In genomic region chr3:186322761-186323160, GRCh38 we compare ENCODE assay signal across 21 cellular contexts. TPM values are rescaled to one million over a fixed set of nuclear protein-coding genes. Genes with fewer than 3 reads are reported as not detected.
A peak's percentile ranks its signal among the peaks of the same experiment; 100 is the strongest.
DNase-seq lines count a peak whose midpoint lies in the region; ATAC-seq and TF ChIP-seq lines count a peak whose summit lies in the region.
"Had no signal": no experiment of that assay in that cellular context is flagged by ENCODE, and none has a peak within 500 bp of the region (broad histone marks: within the 10 kb centered on the region; RNA-seq: fewer than 3 reads in every experiment).

No MANE protein-coding gene starts in this region.

- H3K18ac ChIP-seq in mesenchymal stem cell (ENCODE audit: low read depth in 1 of 2, low read length in 2 of 2): no peak overlapping the region

- peak; percentile 35 for DNase-seq in SK-N-SH
- DNase-seq in ELF-1 (ENCODE audit: low read depth, low spot score): peak; percentile 24
- no peak for DNase-seq in left cardiac atrium
- DNase-seq in mesenchymal stem cell: no peak
- DNase-seq in COR-L47 (lab: John Stamatoyannopoulos, UW): no peak
- no peak for DNase-seq in endodermal cell
- DNase-seq: Caco-2; CD4-positive, CD25-positive, alpha-beta regulatory T cell; CD8-positive, alpha-beta memory T cell; GDM1; GOT3; H7; HFFc6 had no signal

- H3K9me3 Mint-ChIP-seq in endodermal cell: no peaks in the 10 kb centered on the region
- H3K9me3 Mint-ChIP-seq: CD4-positive, CD25-positive, alpha-beta regulatory T cell; CD8-positive, alpha-beta memory T cell; HFFc6 had no signal

- no peak overlapping the region for H3K4ac ChIP-seq in mesenchymal stem cell (ENCODE audit: low read depth in 1 of 2, low read length in 2 of 2)

- H3K4me1 ChIP-seq in SK-N-SH (ENCODE audit: control insufficient read depth in 1 of 2, insufficient read depth in 2 of 2, low read depth in 1 of 2, low read length in 1 of 2) (no peaks in the 10 kb centered on the region; a peak in 1 of 4 replicates), mesenchymal stem cell (ENCODE audit: control insufficient read depth, insufficient read depth, low read depth, low read length) (no peaks in the 10 kb centered on the region), endodermal cell (ENCODE audit: control insufficient read depth, insufficient read depth, low read length) (no peaks in the 10 kb centered on the region)
- H3K4me1 ChIP-seq: A549; BLaER1 treated with 17β-estradiol and CSF1 and Interleukin-3, amounts not matched to agents 10 nM and 100 nM; Caco-2 had no signal

- no peaks in the 10 kb centered on the region for H3K79me2 ChIP-seq in SK-N-SH (ENCODE audit: insufficient read depth)

- H2BK12ac ChIP-seq in mesenchymal stem cell (ENCODE audit: low read length in 2 of 2): no peak overlapping the region

- no peaks in the 10 kb centered on the region for H3K9me2 ChIP-seq in SK-N-SH

- CTCF ChIA-PET in SK-N-SH (lab: Yijun Ruan, JAX): interaction anchor here (0.9 kb wide), 1 partner anchor 217 kb away, joined by 4 read pairs; no protein-coding TSS in a partner anchor

- H3K4me2 ChIP-seq in SK-N-SH: no peak overlapping the region
- no peak overlapping the region for H3K4me2 ChIP-seq in mesenchymal stem cell (ENCODE audit: low read length, poor library complexity, severe bottlenecking)
- H3K4me2 ChIP-seq: A549; BLaER1 treated with 17β-estradiol and CSF1 and Interleukin-3, amounts not matched to agents 10 nM and 100 nM had no signal

- no peak overlapping the region for H2BK5ac ChIP-seq in mesenchymal stem cell (ENCODE audit: low read depth, low read length, poor library complexity, severe bottlenecking)

- POLR2A ChIA-PET in SK-N-SH (lab: Yijun Ruan, JAX): no interaction called here

- no peaks in the 10 kb centered on the region for H3K36me3 Mint-ChIP-seq in endodermal cell (ENCODE audit: low read depth)
- H3K36me3 Mint-ChIP-seq: CD4-positive, CD25-positive, alpha-beta regulatory T cell; CD8-positive, alpha-beta memory T cell had no signal

- no peak for TF ChIP-seq EP300 in SK-N-SH (IDR thresholded peaks at IDR 0.05; ENCODE audit: borderline replicate concordance in 1 of 2, low read depth in 1 of 2, low read length in 1 of 2)

- ATAC-seq in SK-N-SH treated with all-trans-retinoic acid at 6 μM for 48 hours (no peak), left cardiac atrium (peak; percentile 82 to 91), GM21390 (IDR thresholded peaks at IDR 0.05; ENCODE audit: unreplicated experiment) (no peak)
- ATAC-seq: A549, HCT116 had no signal

- 44% methylated on average over 5 of the region's 5 CpGs for WGBS in SK-N-SH (ENCODE audit: low lambda C conversion rate)
- 77% methylated on average over 4 of the region's 5 CpGs for WGBS in mesenchymal stem cell
- 83 to 100% methylated on average over 1 to 5 of the region's 5 CpGs for WGBS in endodermal cell (ENCODE audit: insufficient coverage in 1 of 2, insufficient read length in 1 of 2), 2 experiments

- H3F3A ChIP-seq in SK-N-SH (replicated peaks; ENCODE audit: insufficient read depth): no peaks in the 10 kb centered on the region

- no peak for TF ChIP-seq CTCF in SK-N-SH (IDR thresholded peaks at IDR 0.05)
- no peak for TF ChIP-seq CTCF in endodermal cell (conservative IDR thresholded peaks at IDR 0.05)

- intact Hi-C loops in left cardiac atrium (cut with DNase I): no loop called here

- no peak overlapping the region for H2BK120ac ChIP-seq in mesenchymal stem cell (ENCODE audit: low read depth, low read length)

- no peak overlapping the region for H3K27ac ChIP-seq in SK-N-SH (ENCODE audit: low read depth in 2 of 2, low read length in 1 of 2)
- no peak overlapping the region for H3K27ac ChIP-seq in mesenchymal stem cell (ENCODE audit: low read length, poor library complexity, severe bottlenecking)
- H3K27ac ChIP-seq in endodermal cell (ENCODE audit: low read depth, low read length): no peak overlapping the region
- H3K27ac ChIP-seq: 22Rv1; A549; BLaER1 treated with 17β-estradiol and CSF1 and Interleukin-3, amounts not matched to agents 10 nM and 100 nM; HL-60 had no signal

- no peak overlapping the region for H4K8ac ChIP-seq in mesenchymal stem cell (ENCODE audit: low read length)

- H4K91ac ChIP-seq in mesenchymal stem cell (ENCODE audit: low read length): peak overlapping the region; percentile 15

- H4K20me1 ChIP-seq in SK-N-SH (ENCODE audit: insufficient read depth): no peaks in the 10 kb centered on the region
- H4K20me1 ChIP-seq: BLaER1 treated with 17β-estradiol and CSF1 and Interleukin-3, amounts not matched to agents 10 nM and 100 nM had no signal

- no peaks in the 10 kb centered on the region for H3K36me3 ChIP-seq in SK-N-SH (replicated peaks in 1 of 2; ENCODE audit: control insufficient read depth in 1 of 2, insufficient read depth in 2 of 2, low read length in 1 of 2)
- no peaks in the 10 kb centered on the region for H3K36me3 ChIP-seq in mesenchymal stem cell (ENCODE audit: control insufficient read depth in 1 of 2, insufficient read depth in 2 of 2, low read depth in 1 of 2, low read length in 2 of 2)
- H3K36me3 ChIP-seq in endodermal cell (ENCODE audit: control insufficient read depth, insufficient read depth, low read length): no peaks in the 10 kb centered on the region
- H3K36me3 ChIP-seq: BLaER1 treated with 17β-estradiol and CSF1 and Interleukin-3, amounts not matched to agents 10 nM and 100 nM had no signal

- peaks cover 3% of the 10 kb centered on the region for H3K4me1 Mint-ChIP-seq in endodermal cell
- H3K4me1 Mint-ChIP-seq: B cell; CD4-positive, CD25-positive, alpha-beta regulatory T cell; CD8-positive, alpha-beta memory T cell had no signal

- H3K79me1 ChIP-seq in mesenchymal stem cell (replicated peaks; ENCODE audit: low read length, poor library complexity, severe bottlenecking): no peaks in the 10 kb centered on the region

- no peak overlapping the region for H3K14ac ChIP-seq in mesenchymal stem cell (ENCODE audit: low read length in 2 of 2)

- no peak overlapping the region for H2BK15ac ChIP-seq in mesenchymal stem cell (ENCODE audit: low read depth, poor library complexity, severe bottlenecking)

- H3K27me3 ChIP-seq in SK-N-SH (ENCODE audit: insufficient read depth): no peaks in the 10 kb centered on the region; the same call in 1 of the 2 replicates
- peaks cover 27 to 78% of the 10 kb centered on the region in 2 experiments for H3K27me3 ChIP-seq in mesenchymal stem cell (ENCODE audit: control insufficient read depth in 1 of 2, insufficient read depth in 1 of 2, low read length in 2 of 2)
- H3K27me3 ChIP-seq in endodermal cell (ENCODE audit: control insufficient read depth, insufficient read depth, low read length, poor library complexity, severe bottlenecking): no peaks in the 10 kb centered on the region
- H3K27me3 ChIP-seq: BLaER1 treated with 17β-estradiol and CSF1 and Interleukin-3, amounts not matched to agents 10 nM and 100 nM had no signal

- H2AK5ac ChIP-seq in mesenchymal stem cell (ENCODE audit: low read length, severe bottlenecking): no peak overlapping the region

- no peak for TF ChIP-seq RAD21 in SK-N-SH (IDR thresholded peaks at IDR 0.05; ENCODE audit: low read length)

- no peak overlapping the region for H3K27ac Mint-ChIP-seq in endodermal cell
- H3K27ac Mint-ChIP-seq: B cell; CD4-positive, CD25-positive, alpha-beta regulatory T cell; CD8-positive, alpha-beta memory T cell; HFFc6 had no signal

- H3K4me3 Mint-ChIP-seq in endodermal cell: no peak overlapping the region
- H3K4me3 Mint-ChIP-seq: B cell; CD4-positive, CD25-positive, alpha-beta regulatory T cell; CD8-positive, alpha-beta memory T cell; HFFc6 had no signal

- no peak overlapping the region for H3K23ac ChIP-seq in mesenchymal stem cell (ENCODE audit: low read length in 2 of 2)

- H3K9me3 ChIP-seq in SK-N-SH: no peaks in the 10 kb centered on the region
- no peaks in the 10 kb centered on the region for H3K9me3 ChIP-seq in mesenchymal stem cell (ENCODE audit: control insufficient read depth, low read length)
- H3K9me3 ChIP-seq in endodermal cell (ENCODE audit: control insufficient read depth, low read length): no peaks in the 10 kb centered on the region
- H3K9me3 ChIP-seq: A549; BLaER1 treated with 17β-estradiol and CSF1 and Interleukin-3, amounts not matched to agents 10 nM and 100 nM; Caco-2 had no signal

- peaks cover 2% of the 10 kb centered on the region for H3K27me3 Mint-ChIP-seq in endodermal cell (ENCODE audit: insufficient read depth)
- H3K27me3 Mint-ChIP-seq: B cell had no signal

- no peak overlapping the region for H2AFZ ChIP-seq in SK-N-SH (ENCODE audit: low read depth)
- H2AFZ ChIP-seq in mesenchymal stem cell (ENCODE audit: low read depth, low read length): no peak overlapping the region

- H3K4me3 ChIP-seq in SK-N-SH (ENCODE audit: low read depth in 2 of 2, low read length in 1 of 2) (no peak overlapping the region), mesenchymal stem cell (ENCODE audit: insufficient read depth in 1 of 2, low read depth in 1 of 2, low read length in 2 of 2) (no peak overlapping the region), endodermal cell (ENCODE audit: low read length) (no peak overlapping the region)
- H3K4me3 ChIP-seq: A549; BLaER1 treated with 17β-estradiol and CSF1 and Interleukin-3, amounts not matched to agents 10 nM and 100 nM had no signal

- H3K9ac ChIP-seq in SK-N-SH (no peak overlapping the region), mesenchymal stem cell (ENCODE audit: low read length) (no peak overlapping the region), endodermal cell (ENCODE audit: extremely low read depth, low read length, poor library complexity, severe bottlenecking) (no peak overlapping the region)
- H3K9ac ChIP-seq: BLaER1 treated with 17β-estradiol and CSF1 and Interleukin-3, amounts not matched to agents 10 nM and 100 nM had no signal

TF ChIP-seq in SK-N-SH, 30 proteins besides CTCF, POLR2A, EP300 and RAD21 (continues in another document):
- TF ChIP-seq GATA2 (CRISPR knock-in tag; IDR thresholded peaks at IDR 0.05): peak; percentile 48; the same call in 1 of the 2 replicates

TF ChIP-seq in SK-N-SH treated with all-trans-retinoic acid at 6 μM for 48 hours, 23 proteins besides CTCF, POLR2A, EP300 and RAD21 (continues in another document):
- TF ChIP-seq ZNF565 (CRISPR knock-in tag; conservative IDR thresholded peaks at IDR 0.05; ENCODE audit: low read depth) (no peak), RARB (CRISPR knock-in tag; IDR thresholded peaks at IDR 0.05) (no peak), SNAI2 (CRISPR knock-in tag; IDR thresholded peaks at IDR 0.05) (no peak), ESRRG (CRISPR knock-in tag; IDR thresholded peaks at IDR 0.05) (no peak)

RNA-seq across cellular contexts. Expression of gene DGKG, which starts 39.3 kb away (rescaled TPM):
- polyA plus RNA-seq in SK-N-SH (2012; rRNA removed): 0.12 and 0.13 TPM in 2 replicates
- polyA plus RNA-seq in SK-N-SH (2012; cell fraction: cytosol; rRNA removed): 0.19 and 0.22 TPM in 2 replicates
- polyA plus RNA-seq in SK-N-SH (2012; cell fraction: nucleus; rRNA removed): 0.07 and 0.11 TPM in 2 replicates
- total RNA-seq in left cardiac atrium: 10 to 100 TPM; 13.3 to 23.4 TPM
- polyA plus RNA-seq in mesenchymal stem cell (2013, experiment 1 of 2): 2.3 TPM
- polyA plus RNA-seq in mesenchymal stem cell (2013, experiment 2 of 2): 2.5 TPM
- total RNA-seq in endodermal cell: 1 to 10 TPM in 1 of 2 donors, under 1 TPM in 1; 0.86 to 1.8 TPM
- 0.36 TPM for polyA plus RNA-seq in endodermal cell (2013, experiment 1 of 2)
- polyA plus RNA-seq in endodermal cell (2013, experiment 2 of 2): 0.37 TPM
- polyA plus RNA-seq: CD4-positive, CD25-positive, alpha-beta regulatory T cell; CD8-positive, alpha-beta memory T cell had no signal

Comparison
In these comparisons a context has a peak if more than half of its experiments do, and no peak if none do; other contexts are left out.
1. DNase-seq: peak in SK-N-SH (single experiment) and ELF-1 (single experiment); none in left cardiac atrium (single experiment), mesenchymal stem cell (single experiment), COR-L47 (single experiment) and endodermal cell (single experiment).
2. ATAC-seq: peak in left cardiac atrium (2 of 2); none in SK-N-SH treated with all-trans-retinoic acid at 6 μM for 48 hours (single experiment) and GM21390 (single experiment).
3. RNA of gene DGKG, which starts 39.3 kb away (total RNA-seq): 13.3 to 23.4 TPM in left cardiac atrium; 0.86 to 1.8 TPM in endodermal cell; every median in the first group is over 4 times any median in the second.